ENCODE assay signal across 11 cellular contexts in genomic region chr7:129055861-129056464, GRCh38. TPM values are rescaled to one million over a fixed set of nuclear protein-coding genes. Genes with fewer than 3 reads are reported as not detected.
DNase-seq lines count a peak whose midpoint lies in the region; ATAC-seq, FAIRE-seq and TF ChIP-seq lines count a peak whose summit lies in the region.
"Had no signal": no experiment of that assay in that cellular context is flagged by ENCODE, and none has a peak within 500 bp of the region (broad histone marks: within the 10 kb centered on the region; RNA-seq: fewer than 3 reads in every experiment).

No MANE protein-coding gene starts in this region.

- no peak for TF ChIP-seq RAD21 in HepG2 (CRISPR knock-in tag; IDR thresholded peaks at IDR 0.05)

- no peaks in the 10 kb centered on the region for H3K36me3 ChIP-seq in HepG2 (replicated peaks in 1 of 2; ENCODE audit: control insufficient read depth in 1 of 2, insufficient read depth in 2 of 2, low read length in 2 of 2)
- no peaks in the 10 kb centered on the region for H3K36me3 ChIP-seq in right lobe of liver
- H3K36me3 ChIP-seq in uterus = no peaks in the 10 kb centered on the region
- peaks cover 17% of the 10 kb centered on the region for H3K36me3 ChIP-seq in WERI-Rb-1

- 0 out of 2 replicates have a peak, but pooled peaks cover 5% of the 10 kb centered on the region for H4K20me1 ChIP-seq in HepG2 (ENCODE audit: insufficient read depth, low read length)

- WGBS in HepG2 (ENCODE audit: low lambda C conversion rate) = 96% methylated on average over 14 of the region's 22 CpGs
- 84% methylated on average over 10 of the region's 22 CpGs for WGBS in right lobe of liver (ENCODE audit: insufficient coverage, low coverage, low lambda C conversion rate, missing lambda C conversion rate)

- no TSS peak for BruUV-seq in HepG2 (replicated peaks; lab: Mats Ljungman, UMichigan)

- CTCF ChIA-PET in HepG2 (lab: Yijun Ruan, JAX; ENCODE audit: low intra/inter-chr PET ratio, low total read pairs) = no interaction called here

- H3K9me3 ChIP-seq in HepG2 (ENCODE audit: low read length) (no peaks in the 10 kb centered on the region), right lobe of liver (no peaks in the 10 kb centered on the region), uterus (no peaks in the 10 kb centered on the region), WERI-Rb-1 (ENCODE audit: severe bottlenecking) (no peaks in the 10 kb centered on the region)

- H3K27ac ChIP-seq in HepG2 (ENCODE audit: extremely low read length, insufficient read depth, low read length) = no peak overlapping the region
- no peak overlapping the region for H3K27ac ChIP-seq in right lobe of liver
- peak overlapping the region; percentile 95 to 98 for H3K27ac ChIP-seq in uterus
- no peak overlapping the region for H3K27ac ChIP-seq in WERI-Rb-1

- H2AFZ ChIP-seq in HepG2 (ENCODE audit: low read length) = no peak overlapping the region

- in situ Hi-C loops in HepG2 (cut with HindIII; ENCODE audit: extremely low pct_ligation_motif_present, low pct_unique_long_range_greater_than_20kb) = no loop called here

- peak overlapping the region; percentile 97; the same call in 1 of the 2 replicates for H3K9ac ChIP-seq in HepG2 (ENCODE audit: insufficient read depth, low read depth, low read length)

- intact Hi-C loops in HepG2 (cut with micrococcal nuclease; ENCODE audit: unreplicated experiment) (loop anchor here (1.0 to 5.0 kb wide), 2 partner anchors 33 to 46 kb away; no protein-coding TSS in a partner anchor), right lobe of liver (cut with DNase I) (no loop called here), uterus (cut with DNase I; ENCODE audit: low total_unique reads) (no loop called here)

- H3K4me3 Mint-ChIP-seq in activated T-helper 17 cell treated with anti-CD3 and anti-CD28 coated beads, Interleukin-2, amount 50 U/mL, for 72 hours = peak overlapping the region; percentile 99
- H3K4me3 Mint-ChIP-seq in memory B cell = peak overlapping the region; percentile 99

- peak overlapping the region; percentile 98 for H3K27ac Mint-ChIP-seq in activated T-helper 17 cell treated with anti-CD3 and anti-CD28 coated beads, Interleukin-2, amount 50 U/mL, for 72 hours
- peak overlapping the region; percentile 96 for H3K27ac Mint-ChIP-seq in memory B cell

- peaks cover 25% of the 10 kb centered on the region for H3K36me3 Mint-ChIP-seq in activated T-helper 17 cell treated with anti-CD3 and anti-CD28 coated beads, Interleukin-2, amount 50 U/mL, for 72 hours (ENCODE audit: low read depth)
- H3K36me3 Mint-ChIP-seq in memory B cell = no peaks in the 10 kb centered on the region

- POLR2A ChIA-PET in HepG2 (lab: Yijun Ruan, JAX) = interaction anchor here (0.9 to 3.5 kb wide), 2 partner anchors 9 to 36 kb away, joined by 3 to 13 read pairs; no protein-coding TSS in a partner anchor

- no peaks in the 10 kb centered on the region; a peak in 1 of 5 replicates for H3K27me3 ChIP-seq in HepG2 (ENCODE audit: control insufficient read depth in 1 of 2, insufficient read depth in 2 of 2, low read length in 2 of 2)
- H3K27me3 ChIP-seq in right lobe of liver = no peaks in the 10 kb centered on the region
- no peaks in the 10 kb centered on the region for H3K27me3 ChIP-seq in uterus
- no peaks in the 10 kb centered on the region for H3K27me3 ChIP-seq in WERI-Rb-1 (ENCODE audit: insufficient read depth, low read depth, severe bottlenecking)

- H3K27me3 Mint-ChIP-seq in activated T-helper 17 cell treated with anti-CD3 and anti-CD28 coated beads, Interleukin-2, amount 50 U/mL, for 72 hours = peaks cover 5% of the 10 kb centered on the region
- H3K27me3 Mint-ChIP-seq in memory B cell = no peaks in the 10 kb centered on the region

- H3K4me1 ChIP-seq in HepG2 (ENCODE audit: insufficient read depth, low read length) (peaks cover 32% of the 10 kb centered on the region), right lobe of liver (peaks cover 0 to 28% (median 12%) of the 10 kb centered on the region in 4 donors), uterus (peaks cover 0 to 5% of the 10 kb centered on the region in 2 donors)

- H3K4me1 Mint-ChIP-seq in activated T-helper 17 cell treated with anti-CD3 and anti-CD28 coated beads, Interleukin-2, amount 50 U/mL, for 72 hours = no peaks in the 10 kb centered on the region
- H3K4me1 Mint-ChIP-seq in memory B cell = peaks cover 12% of the 10 kb centered on the region

- no peak for FAIRE-seq in HepG2 (lab: Jason Lieb, UNC)

- no peak for ATAC-seq in HepG2
- ATAC-seq in right lobe of liver = no peak
- ATAC-seq in activated T-helper 17 cell treated with anti-CD3 and anti-CD28 coated beads, Interleukin-2, amount 50 U/mL, for 72 hours (replicated peaks) = no peak
- ATAC-seq in memory B cell (ENCODE audit: low read depth) = no peak
- ATAC-seq in HG03175 (IDR thresholded peaks at IDR 0.05; ENCODE audit: unreplicated experiment) = no peak
- no peak for ATAC-seq in GM19397 (IDR thresholded peaks at IDR 0.05; ENCODE audit: unreplicated experiment)

- peak overlapping the region; percentile 92 for H3K4me2 ChIP-seq in HepG2 (ENCODE audit: low read depth, low read length)

- TF ChIP-seq POLR2A in HepG2 (IDR thresholded peaks at IDR 0.05; ENCODE audit: insufficient read depth in 1 of 2, low read depth in 2 of 2, low read length in 2 of 2) (no peak), right lobe of liver (IDR thresholded peaks at IDR 0.05) (no peak), uterus (IDR thresholded peaks at IDR 0.05) (no peak)

- H3K9me3 Mint-ChIP-seq in activated T-helper 17 cell treated with anti-CD3 and anti-CD28 coated beads, Interleukin-2, amount 50 U/mL, for 72 hours = no peaks in the 10 kb centered on the region
- H3K9me3 Mint-ChIP-seq in memory B cell = no peaks in the 10 kb centered on the region

- no peak for TF ChIP-seq EP300 in HepG2 (IDR thresholded peaks at IDR 0.05; ENCODE audit: low read depth in 2 of 2, low read length in 2 of 2)
- no peak for TF ChIP-seq EP300 in HepG2 (CRISPR knock-in tag; IDR thresholded peaks at IDR 0.05; ENCODE audit: borderline replicate concordance)

- no peak for TF ChIP-seq CTCF in HepG2 (CRISPR knock-in tag; IDR thresholded peaks at IDR 0.05)
- no peak for TF ChIP-seq CTCF in right lobe of liver (IDR thresholded peaks at IDR 0.05)
- no peak for TF ChIP-seq CTCF in uterus (IDR thresholded peaks at IDR 0.05)
- no peak for TF ChIP-seq CTCF in WERI-Rb-1 (IDR thresholded peaks at IDR 0.05; ENCODE audit: low read depth, low read length)

- H3K79me2 ChIP-seq in HepG2 (ENCODE audit: insufficient read depth, low read length) = peaks cover 37% of the 10 kb centered on the region

- H3K4me3 ChIP-seq in HepG2 (replicated peaks in 1 of 3; ENCODE audit: insufficient read depth in 1 of 3, low read depth in 2 of 3, low read length in 3 of 3) = peak overlapping the region in 2 of 3 experiments; percentile 94 to 99; a peak in 3 of 6 replicates
- no peak overlapping the region for H3K4me3 ChIP-seq in right lobe of liver
- peak overlapping the region in 1 of 2 donors; percentile 83 for H3K4me3 ChIP-seq in uterus
- no peak overlapping the region for H3K4me3 ChIP-seq in WERI-Rb-1 (ENCODE audit: low read depth, low read length)

- DNase-seq in HepG2 (ENCODE audit: low spot score) = no peak
- DNase-seq in right lobe of liver = no peak
- no peak for DNase-seq in memory B cell (ENCODE audit: low spot score in 2 of 2)
- no peak for DNase-seq in uterus
- no peak for DNase-seq in WERI-Rb-1
- DNase-seq: activated CD4-positive, alpha-beta T cell treated with anti-CD3 and anti-CD28 coated beads, Interleukin-2, amount 50 U/mL, for 4 hours; DMS 273 treated with DMSO at 0.1 percent for 48 hours; NCI-H524 had no signal

TF ChIP-seq in HepG2, 621 proteins besides CTCF, POLR2A, EP300 and RAD21 (continues in another document):
- no peak for TF ChIP-seq AHR (CRISPR knock-in tag; IDR thresholded peaks at IDR 0.05)

RNA-seq across cellular contexts. Expression of gene TNPO3, which starts 1.1 kb away (rescaled TPM):
- total RNA-seq in HepG2 (2016; rRNA removed; fragmentation: Illumina TruSeq; extraction: Trizol) = 44.6 and 61.5 TPM in 2 replicates
- 14.8 and 16.2 TPM in 2 replicates for total RNA-seq in HepG2 (2016; cell fraction: cytosol; rRNA removed; fragmentation: Illumina TruSeq; extraction: Trizol; ENCODE audit: low read depth)
- 44.0 and 55.4 TPM in 2 replicates for total RNA-seq in HepG2 (2016; cell fraction: insoluble cytoplasmic fraction; rRNA removed; fragmentation: Illumina TruSeq; extraction: Trizol)
- total RNA-seq in HepG2 (2016; cell fraction: membrane; rRNA removed; fragmentation: Illumina TruSeq; extraction: Trizol) = 20.9 and 21.8 TPM in 2 replicates
- 29.8 and 32.3 TPM in 2 replicates for total RNA-seq in HepG2 (2016; cell fraction: nucleus; rRNA removed; fragmentation: Illumina TruSeq; extraction: Trizol)
- polyA plus RNA-seq in HepG2 (2011; rRNA removed) = 22.1 and 23.8 TPM in 2 replicates
- polyA plus RNA-seq in HepG2 (2011; cell fraction: cytosol; rRNA removed) = 18.9 and 23.0 TPM in 2 replicates
- polyA plus RNA-seq in HepG2 (2011; cell fraction: nucleus; rRNA removed) = 28.9 and 32.0 TPM in 2 replicates
- 24.4 and 25.7 TPM in 2 replicates for polyA plus RNA-seq in HepG2 (2012)
- 2.0 and 2.3 TPM in 2 replicates for polyA plus RNA-seq in HepG2 (2016; cell fraction: cytosol; fragmentation: Illumina TruSeq; extraction: Trizol; ENCODE audit: low read depth)
- 38.1 and 39.8 TPM in 2 replicates for polyA plus RNA-seq in HepG2 (2016; cell fraction: insoluble cytoplasmic fraction; fragmentation: Illumina TruSeq; extraction: Trizol; ENCODE audit: low read depth)
- polyA plus RNA-seq in HepG2 (2016; cell fraction: membrane; fragmentation: Illumina TruSeq; extraction: Trizol; ENCODE audit: low read depth) = 6.9 and 8.1 TPM in 2 replicates
- polyA plus RNA-seq in HepG2 (2016; cell fraction: nucleus; fragmentation: Illumina TruSeq; extraction: Trizol; ENCODE audit: insufficient read depth, low read depth) = 26.3 and 27.2 TPM in 2 replicates
- 49.1 and 105 TPM in 2 replicates for polyA minus RNA-seq in HepG2 (2011; rRNA and poly(A)+ RNA removed; ENCODE audit: low replicate concordance)
- 24.7 and 27.5 TPM in 2 replicates for polyA minus RNA-seq in HepG2 (2011; cell fraction: cytosol; rRNA and poly(A)+ RNA removed)
- polyA minus RNA-seq in HepG2 (2011; cell fraction: nucleus; rRNA and poly(A)+ RNA removed) = 42.5 and 58.9 TPM in 2 replicates
- 10 to 100 TPM; 15.2 to 30.2 (median 22.2) TPM for total RNA-seq in right lobe of liver
- 10 to 100 TPM; 45.8 to 62.6 TPM for total RNA-seq in activated T-helper 17 cell treated with anti-CD3 and anti-CD28 coated beads, Interleukin-2, amount 50 U/mL, for 72 hours
- 10 to 100 TPM; 14.6 to 57.9 (median 31.9) TPM for total RNA-seq in uterus

Comparison
In these comparisons a context has a peak if more than half of its experiments do, and no peak if none do; other contexts are left out.
1. H3K4me3 ChIP-seq: peak in HepG2 (2 of 3); none in right lobe of liver (0 of 3) and WERI-Rb-1 (single experiment).
2. H3K27ac ChIP-seq: peak in uterus (2 of 2); none in HepG2 (single experiment), right lobe of liver (0 of 3) and WERI-Rb-1 (single experiment).